In genomic region chr2:216081012-216081411, GRCh38 we compare ENCODE assay signal across 9 cellular contexts. TPM values are rescaled to one million over a fixed set of nuclear protein-coding genes. Genes with fewer than 3 reads are reported as not detected.
DNase-seq lines count a peak whose midpoint lies in the region; ATAC-seq, FAIRE-seq and TF ChIP-seq lines count a peak whose summit lies in the region.
"Had no signal": no experiment of that assay in that cellular context is flagged by ENCODE, and none has a peak within 500 bp of the region (broad histone marks: within the 10 kb centered on the region; RNA-seq: fewer than 3 reads in every experiment).

No MANE protein-coding gene starts in this region.

- H3K4ac ChIP-seq in mesenchymal stem cell (ENCODE audit: low read depth in 1 of 2, low read length in 2 of 2), result peak overlapping the region in 1 of 2 experiments; percentile 47

- no peak overlapping the region for H2AFZ ChIP-seq in mesenchymal stem cell (ENCODE audit: low read depth, low read length)

- H3K27ac ChIP-seq in right atrium auricular region (peak overlapping the region in 1 of 2 donors; percentile 42), mesenchymal stem cell (ENCODE audit: low read length, poor library complexity, severe bottlenecking) (no peak overlapping the region), aorta (ENCODE audit: low read depth in 1 of 2, low read length in 2 of 2) (no peak overlapping the region)

- H3K36me3 ChIP-seq in right atrium auricular region (no peaks in the 10 kb centered on the region), mesenchymal stem cell (ENCODE audit: control insufficient read depth in 1 of 2, insufficient read depth in 2 of 2, low read depth in 1 of 2, low read length in 2 of 2) (no peaks in the 10 kb centered on the region), aorta (ENCODE audit: control insufficient read depth in 1 of 2, insufficient read depth in 2 of 2, low read length in 1 of 2) (no peaks in the 10 kb centered on the region)

- intact Hi-C loops in Right ventricle myocardium inferior (cut with DNase I) (no loop called here), aorta (cut with DNase I) (no loop called here)

- H2BK120ac ChIP-seq in mesenchymal stem cell (ENCODE audit: low read depth, low read length), result no peak overlapping the region

- H3K4me3 ChIP-seq in right atrium auricular region (peak overlapping the region; percentile 65 to 72), astrocyte of the spinal cord (ENCODE audit: low read depth, low read length) (peak overlapping the region; percentile 74), mesenchymal stem cell (ENCODE audit: insufficient read depth in 1 of 2, low read depth in 1 of 2, low read length in 2 of 2) (peak overlapping the region in 1 of 2 experiments; percentile 93), aorta (ENCODE audit: low read length in 2 of 2) (peak overlapping the region; percentile 35 to 37)

- no CpG with 5 or more reads among the region's 1 CpG for WGBS in mesenchymal stem cell
- WGBS in aorta, 2 donors, result 37 to 52% methylated on average over 1 of the region's 1 CpG

- no peak for ATAC-seq in Right ventricle myocardium inferior
- ATAC-seq in aorta (ENCODE audit: low FRiP score), result no peak
- no peak for ATAC-seq in GM21786 (IDR thresholded peaks at IDR 0.05; ENCODE audit: unreplicated experiment)
- ATAC-seq in GM18867 (IDR thresholded peaks at IDR 0.05; ENCODE audit: unreplicated experiment), result no peak

- DNase-seq in right atrium auricular region (ENCODE audit: low spot score), result no peak
- DNase-seq in Right ventricle myocardium inferior (ENCODE audit: missing footprints), result no peak
- DNase-seq in astrocyte of the spinal cord (ENCODE audit: low read depth, low spot score), result no peak
- no peak for DNase-seq in mesenchymal stem cell
- DNase-seq in aorta, result no peak
- no peak for DNase-seq in GM12892 (ENCODE audit: insufficient read length)

- peak overlapping the region; percentile 90 for H3K9ac ChIP-seq in mesenchymal stem cell (ENCODE audit: low read length)

- peak overlapping the region in 1 of 2 experiments; percentile 63 for H3K14ac ChIP-seq in mesenchymal stem cell (ENCODE audit: low read length in 2 of 2)

- H3K4me1 ChIP-seq in right atrium auricular region, result peaks cover 0 to 14% of the 10 kb centered on the region in 2 donors
- peaks cover 12% of the 10 kb centered on the region for H3K4me1 ChIP-seq in mesenchymal stem cell (ENCODE audit: control insufficient read depth, insufficient read depth, low read depth, low read length)
- no peaks in the 10 kb centered on the region for H3K4me1 ChIP-seq in aorta (ENCODE audit: control insufficient read depth in 1 of 2, insufficient read depth in 2 of 2, low read length in 2 of 2)

- no peak overlapping the region for H2BK5ac ChIP-seq in mesenchymal stem cell (ENCODE audit: low read depth, low read length, poor library complexity, severe bottlenecking)

- in situ Hi-C loops in astrocyte of the spinal cord (cut with HindIII; ENCODE audit: low sequenced_read_pairs), result no loop called here

- H3K27me3 ChIP-seq in right atrium auricular region (no peaks in the 10 kb centered on the region), mesenchymal stem cell (ENCODE audit: control insufficient read depth in 1 of 2, insufficient read depth in 1 of 2, low read length in 2 of 2) (peaks cover 0 to 9% of the 10 kb centered on the region in 2 experiments), aorta (ENCODE audit: control insufficient read depth in 1 of 2, insufficient read depth in 2 of 2, low read length in 1 of 2) (no peaks in the 10 kb centered on the region)

- no peak overlapping the region for H4K91ac ChIP-seq in mesenchymal stem cell (ENCODE audit: low read length)

- H2AK5ac ChIP-seq in mesenchymal stem cell (ENCODE audit: low read length, severe bottlenecking), result no peak overlapping the region

- no peak overlapping the region for H2BK12ac ChIP-seq in mesenchymal stem cell (ENCODE audit: low read length in 2 of 2)

- TF ChIP-seq POLR2A in GM12892 (IDR thresholded peaks at IDR 0.05; ENCODE audit: low read depth, low read length), result no peak

- H4K8ac ChIP-seq in mesenchymal stem cell (ENCODE audit: low read length), result no peak overlapping the region

- H3K79me1 ChIP-seq in mesenchymal stem cell (replicated peaks; ENCODE audit: low read length, poor library complexity, severe bottlenecking), result peaks cover 5% of the 10 kb centered on the region

- TF ChIP-seq CTCF in right atrium auricular region (IDR thresholded peaks at IDR 0.05) (no peak), astrocyte of the spinal cord (IDR thresholded peaks at IDR 0.05; ENCODE audit: low read depth, low read length) (no peak)

- no peaks in the 10 kb centered on the region for H3K9me3 ChIP-seq in right atrium auricular region
- H3K9me3 ChIP-seq in mesenchymal stem cell (ENCODE audit: control insufficient read depth, low read length), result no peaks in the 10 kb centered on the region
- H3K9me3 ChIP-seq in aorta (ENCODE audit: control insufficient read depth, low read length), result no peaks in the 10 kb centered on the region

- no peak overlapping the region for H3K23ac ChIP-seq in mesenchymal stem cell (ENCODE audit: low read length in 2 of 2)

- H2BK15ac ChIP-seq in mesenchymal stem cell (ENCODE audit: low read depth, poor library complexity, severe bottlenecking), result no peak overlapping the region

- no peak for FAIRE-seq in GM12892 (lab: Jason Lieb, UNC)
- FAIRE-seq: TTC549 had no signal

- peak overlapping the region; percentile 70 for H3K4me2 ChIP-seq in mesenchymal stem cell (ENCODE audit: low read length, poor library complexity, severe bottlenecking)

- no peak overlapping the region for H3K18ac ChIP-seq in mesenchymal stem cell (ENCODE audit: low read depth in 1 of 2, low read length in 2 of 2)

RNA-seq across cellular contexts. Expression of gene PECR, which starts 0.6 kb away (rescaled TPM):
- total RNA-seq in right atrium auricular region (1 to 10 TPM; 2.0 to 6.0 TPM), Right ventricle myocardium inferior (7.4 TPM), aorta (1 to 10 TPM; 3.0 to 5.6 TPM)
- polyA plus RNA-seq in mesenchymal stem cell (2013, experiment 1 of 2), result 5.5 TPM
- 4.8 TPM for polyA plus RNA-seq in mesenchymal stem cell (2013, experiment 2 of 2)
- polyA plus RNA-seq in aorta, result 1 to 10 TPM; 2.8 to 9.3 TPM
- polyA plus RNA-seq in GM12892 (2012; ENCODE audit: missing spikeins), result 23.6 TPM

RNA-seq across cellular contexts. Expression of gene TMEM169, which starts 0.7 kb away (rescaled TPM):
- total RNA-seq in right atrium auricular region (under 1 TPM; 0.26 to 0.94 TPM), Right ventricle myocardium inferior (0.24 TPM), aorta (under 1 TPM; 0.32 to 0.72 TPM)
- polyA plus RNA-seq in mesenchymal stem cell (2013, experiment 1 of 2), result 1.2 TPM
- polyA plus RNA-seq in mesenchymal stem cell (2013, experiment 2 of 2), result 1.2 TPM
- not detected for polyA plus RNA-seq in aorta
- polyA plus RNA-seq in GM12892 (2012; ENCODE audit: missing spikeins), result 0.32 TPM

RNA-seq across cellular contexts. Expression of gene XRCC5, which starts 28.1 kb away (rescaled TPM):
- 10 to 100 TPM; 89.9 to 93.7 TPM for total RNA-seq in right atrium auricular region
- 113 TPM for total RNA-seq in Right ventricle myocardium inferior
- 151 TPM for polyA plus RNA-seq in mesenchymal stem cell (2013, experiment 1 of 2)
- polyA plus RNA-seq in mesenchymal stem cell (2013, experiment 2 of 2), result 150 TPM
- 100 to 1,000 TPM; 170 to 189 TPM for total RNA-seq in aorta
- polyA plus RNA-seq in aorta, result 10 to 100 TPM; 64.0 to 80.2 TPM
- 279 TPM for polyA plus RNA-seq in GM12892 (2012; ENCODE audit: missing spikeins)
